ENCODE assay signal across 21 cellular contexts in the genomic region with DNA sequence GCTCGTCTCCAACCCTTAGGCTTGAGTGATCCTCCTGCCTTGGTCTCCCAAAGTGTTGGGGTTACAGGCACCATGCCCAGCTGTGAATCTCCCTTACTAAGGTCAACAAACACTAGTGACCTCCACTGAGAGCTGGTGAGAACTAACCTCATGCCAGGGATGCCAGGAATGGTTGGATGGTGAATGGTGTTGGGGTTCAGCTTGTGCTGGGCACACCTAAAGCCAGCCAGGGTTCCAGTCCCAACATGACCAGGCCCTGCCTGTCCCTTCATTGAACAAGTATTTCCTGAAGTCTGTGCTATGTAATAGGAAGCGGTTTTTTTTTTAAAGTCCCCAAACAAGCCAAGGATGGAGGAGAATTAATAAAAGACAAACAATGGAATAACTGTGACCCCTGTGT. TPM values are rescaled to one million over a fixed set of nuclear protein-coding genes. Genes with fewer than 3 reads are reported as not detected.
DNase-seq lines count a peak whose midpoint lies in the region; ATAC-seq and TF ChIP-seq lines count a peak whose summit lies in the region.
"Had no signal": no experiment of that assay in that cellular context is flagged by ENCODE, and none has a peak within 500 bp of the region (broad histone marks: within the 10 kb centered on the region; RNA-seq: fewer than 3 reads in every experiment).

No MANE protein-coding gene starts in this region.

- no peak overlapping the region for H2BK120ac ChIP-seq in IMR-90 (ENCODE audit: low read depth, low read length)

- dilution Hi-C loops in IMR-90 (cut with HindIII; ENCODE audit: low sequenced_read_pairs, unreplicated experiment), result no loop called here

- no peak for TF ChIP-seq POLR2A in IMR-90 (IDR thresholded peaks at IDR 0.05; ENCODE audit: low read depth, low read length)

- H3K14ac ChIP-seq in IMR-90 (replicated peaks; ENCODE audit: low read depth, low read length), result peak overlapping the region; percentile 25; the same call in 1 of the 2 replicates

- H3K4me3 ChIP-seq in CD4-positive, CD25-positive, alpha-beta regulatory T cell (ENCODE audit: low read depth, low read length), result no peak overlapping the region
- H3K4me3 ChIP-seq in IMR-90 (ENCODE audit: insufficient read depth, low read depth, low read length) (no peak overlapping the region), colonic mucosa (no peak overlapping the region), muscle layer of duodenum (ENCODE audit: low read depth in 1 of 2, low read length in 2 of 2) (no peak overlapping the region), PC-3 (ENCODE audit: low read length) (no peak overlapping the region)
- H3K4me3 ChIP-seq: HAP-1, skin epidermis had no signal

- H2AFZ ChIP-seq in IMR-90 (replicated peaks; ENCODE audit: low read length, poor library complexity) (peak overlapping the region; percentile 69), PC-3 (ENCODE audit: low read length) (no peak overlapping the region)

- no peak overlapping the region for H4K5ac ChIP-seq in IMR-90 (ENCODE audit: low read depth, low read length)

- CTCF ChIA-PET in IMR-90 (lab: Yijun Ruan, JAX) (interaction anchor here (0.7 to 0.9 kb wide), 2 partner anchors 11 to 31 kb away, joined by 4 to 7 read pairs; no protein-coding TSS in a partner anchor), PC-3 (lab: Charles Lee) (no interaction called here)

- no peaks in the 10 kb centered on the region for H3K36me3 Mint-ChIP-seq in CD4-positive, CD25-positive, alpha-beta regulatory T cell
- H3K36me3 Mint-ChIP-seq: WTC11 had no signal

- H3K56ac ChIP-seq in IMR-90 (ENCODE audit: extremely low read depth, insufficient read depth, low read length), result no peak overlapping the region

- H3K9me2 ChIP-seq in PC-3 (replicated peaks; ENCODE audit: low read length), result no peaks in the 10 kb centered on the region

- no peaks in the 10 kb centered on the region for H3K79me2 ChIP-seq in PC-3 (ENCODE audit: low read length)

- no peak overlapping the region for H2BK15ac ChIP-seq in IMR-90 (ENCODE audit: low read depth, low read length)

- H3K9ac ChIP-seq in IMR-90 (ENCODE audit: low read depth, low read length) (no peak overlapping the region), colonic mucosa (ENCODE audit: low read depth in 2 of 2, low read length in 2 of 2) (no peak overlapping the region), PC-3 (ENCODE audit: low read length) (no peak overlapping the region)

- no peak overlapping the region for H3K27ac ChIP-seq in CD4-positive, CD25-positive, alpha-beta regulatory T cell (ENCODE audit: insufficient read depth, low read length, poor library complexity, severe bottlenecking)
- H3K27ac ChIP-seq in IMR-90 (ENCODE audit: insufficient read depth, low read length) (no peak overlapping the region), colonic mucosa (peak overlapping the region; percentile 88), muscle layer of duodenum (ENCODE audit: low read length) (peak overlapping the region; percentile 40), PC-3 (ENCODE audit: low read length) (no peak overlapping the region)
- H3K27ac ChIP-seq: brain microvascular endothelial cell, skin epidermis had no signal

- in situ Hi-C loops in IMR-90 (cut with MboI; ENCODE audit: low sequenced_read_pairs), result no loop called here

- no peak for DNase-seq in CD4-positive, CD25-positive, alpha-beta regulatory T cell
- DNase-seq in IMR-90, result peak; percentile 14
- DNase-seq in colonic mucosa, result no peak
- no peak for DNase-seq in PC-3
- DNase-seq in HuH-7 (ENCODE audit: low spot score), result no peak
- no peak for DNase-seq in Kasumi-1 (lab: John Stamatoyannopoulos, UW)
- DNase-seq: activated naive CD4-positive, alpha-beta T cell treated with Interleukin-2 at 50 U/mL for 16 hours; brain microvascular endothelial cell; DMS153; effector memory CD8-positive, alpha-beta T cell; midbrain; NCI-H187; NCI-H526; stimulated activated naive CD4-positive, alpha-beta T cell treated with Interleukin-2 at 50 U/mL for 16 hours had no signal

- H4K8ac ChIP-seq in IMR-90 (ENCODE audit: low read depth in 2 of 2, low read length in 2 of 2), result peak overlapping the region in 1 of 2 experiments; percentile 60; a peak in 1 of 4 replicates

- peak overlapping the region; percentile 61 to 96 (median 79) for H3K27ac Mint-ChIP-seq in CD4-positive, CD25-positive, alpha-beta regulatory T cell
- H3K27ac Mint-ChIP-seq: B cell, WTC11 had no signal

- WGBS in IMR-90 (ENCODE audit: extremely low coverage in 2 of 2, insufficient read length in 1 of 2), 2 experiments, result no CpG with 5 or more reads among the region's 2 CpGs

- H2AK5ac ChIP-seq in IMR-90 (ENCODE audit: low read depth, low read length), result peak overlapping the region; percentile 51

- no peak overlapping the region for H2BK20ac ChIP-seq in IMR-90 (ENCODE audit: low read depth, low read length)

- no peak overlapping the region for H2AK9ac ChIP-seq in IMR-90 (replicated peaks; ENCODE audit: low read depth, low read length, poor library complexity)

- no peak overlapping the region for H4K91ac ChIP-seq in IMR-90 (ENCODE audit: insufficient read depth, low read depth, low read length)

- peaks cover 6% of the 10 kb centered on the region for H3K27me3 Mint-ChIP-seq in CD4-positive, CD25-positive, alpha-beta regulatory T cell
- H3K27me3 Mint-ChIP-seq: B cell; effector memory CD8-positive, alpha-beta T cell had no signal

- H3K9me1 ChIP-seq in IMR-90 (ENCODE audit: insufficient read depth, low read length), result peaks cover 2% of the 10 kb centered on the region

- peak overlapping the region; percentile 45 for H3K4ac ChIP-seq in IMR-90 (ENCODE audit: low read depth, low read length)

- no peaks in the 10 kb centered on the region for H3K9me3 Mint-ChIP-seq in CD4-positive, CD25-positive, alpha-beta regulatory T cell
- H3K9me3 Mint-ChIP-seq: effector memory CD8-positive, alpha-beta T cell; WTC11 had no signal

- no peak for TF ChIP-seq RAD21 in IMR-90 (IDR thresholded peaks at IDR 0.05; ENCODE audit: low read length)

- H3K9me3 ChIP-seq in CD4-positive, CD25-positive, alpha-beta regulatory T cell (ENCODE audit: control insufficient read depth in 2 of 2, low read length in 2 of 2), result no peaks in the 10 kb centered on the region
- no peaks in the 10 kb centered on the region for H3K9me3 ChIP-seq in IMR-90 (ENCODE audit: control insufficient read depth, insufficient read depth, low read length)
- H3K9me3 ChIP-seq in colonic mucosa, result no peaks in the 10 kb centered on the region
- no peaks in the 10 kb centered on the region for H3K9me3 ChIP-seq in muscle layer of duodenum (ENCODE audit: control insufficient read depth in 1 of 2, low read length in 2 of 2)
- H3K9me3 ChIP-seq in PC-3 (ENCODE audit: low read length), result no peaks in the 10 kb centered on the region
- H3K9me3 ChIP-seq: HAP-1 had no signal

- peaks cover 0 to 57% (median 20%) of the 10 kb centered on the region in 4 donors for H3K4me1 Mint-ChIP-seq in CD4-positive, CD25-positive, alpha-beta regulatory T cell

- H3K4me3 Mint-ChIP-seq in CD4-positive, CD25-positive, alpha-beta regulatory T cell, result peak overlapping the region in 2 of 4 donors; percentile 32 to 77
- H3K4me3 Mint-ChIP-seq: B cell; effector memory CD8-positive, alpha-beta T cell; WTC11 had no signal

- intact Hi-C loops in IMR-90 (cut with micrococcal nuclease) (no loop called here), colonic mucosa (cut with DNase I) (no loop called here), PC-3 (cut with micrococcal nuclease) (no loop called here)

- no peak overlapping the region for H2BK5ac ChIP-seq in IMR-90 (ENCODE audit: low read depth, low read length, poor library complexity, severe bottlenecking)

- no peak for TF ChIP-seq CTCF in IMR-90 (conservative IDR thresholded peaks at IDR 0.05; ENCODE audit: low read depth, low read length)
- TF ChIP-seq CTCF in colonic mucosa (IDR thresholded peaks at IDR 0.05), result no peak
- TF ChIP-seq CTCF in PC-3 (conservative IDR thresholded peaks at IDR 0.05; ENCODE audit: low read depth, low read length), result no peak

- H3K4me2 ChIP-seq in IMR-90 (ENCODE audit: low read depth, low read length), result no peak overlapping the region
- H3K4me2 ChIP-seq in PC-3 (ENCODE audit: low read length), result no peak overlapping the region

- no peaks in the 10 kb centered on the region for H3K79me1 ChIP-seq in IMR-90 (ENCODE audit: low read depth in 1 of 2, low read length in 2 of 2)

- BruUV-seq in IMR-90 (replicated peaks; lab: Mats Ljungman, UMichigan) (no TSS peak), PC-3 (replicated peaks; lab: Mats Ljungman, UMichigan) (no TSS peak)

- H4K20me1 ChIP-seq in IMR-90 (ENCODE audit: insufficient read depth, low read length) (no peaks in the 10 kb centered on the region), PC-3 (ENCODE audit: low read length) (no peaks in the 10 kb centered on the region)

- no peak for ATAC-seq in CD4-positive, CD25-positive, alpha-beta regulatory T cell (ENCODE audit: low read depth in 2 of 2)
- peak; percentile 27 for ATAC-seq in IMR-90 (ENCODE audit: low read depth)
- no peak for ATAC-seq in PC-3
- ATAC-seq in GM21717 (IDR thresholded peaks at IDR 0.05; ENCODE audit: unreplicated experiment), result no peak
- ATAC-seq: effector memory CD8-positive, alpha-beta T cell; Panc1; WTC11 had no signal

- no peaks in the 10 kb centered on the region for H3K36me3 ChIP-seq in CD4-positive, CD25-positive, alpha-beta regulatory T cell (ENCODE audit: control insufficient read depth, insufficient read depth, low read length)
- no peaks in the 10 kb centered on the region for H3K36me3 ChIP-seq in IMR-90 (ENCODE audit: control insufficient read depth, insufficient read depth, low read length)
- H3K36me3 ChIP-seq in colonic mucosa, result no peaks in the 10 kb centered on the region
- H3K36me3 ChIP-seq in muscle layer of duodenum (ENCODE audit: control insufficient read depth in 1 of 2, insufficient read depth in 2 of 2, low read length in 2 of 2), result no peaks in the 10 kb centered on the region
- H3K36me3 ChIP-seq in PC-3 (ENCODE audit: low read depth, low read length), result no peaks in the 10 kb centered on the region
- H3K36me3 ChIP-seq: brain microvascular endothelial cell, HAP-1 had no signal

- H3F3A ChIP-seq in PC-3 (ENCODE audit: low read length, unreplicated experiment), result no peaks in the 10 kb centered on the region

- H3K4me1 ChIP-seq in CD4-positive, CD25-positive, alpha-beta regulatory T cell (ENCODE audit: control insufficient read depth, insufficient read depth, low read length, poor library complexity, severe bottlenecking), result peaks cover 38% of the 10 kb centered on the region
- H3K4me1 ChIP-seq in IMR-90 (ENCODE audit: control insufficient read depth, insufficient read depth, low read length) (peaks cover 8% of the 10 kb centered on the region), colonic mucosa (peaks cover 39% of the 10 kb centered on the region), muscle layer of duodenum (ENCODE audit: control insufficient read depth in 1 of 2, insufficient read depth in 2 of 2, low read length in 2 of 2) (peaks cover 19 to 39% of the 10 kb centered on the region in 2 donors), PC-3 (ENCODE audit: insufficient read depth, low read length) (peaks cover 13% of the 10 kb centered on the region)
- H3K4me1 ChIP-seq: HAP-1 had no signal

- POLR2A ChIA-PET in IMR-90 (lab: Charles Lee; ENCODE audit: unreplicated experiment), result no interaction called here
- POLR2A ChIA-PET in PC-3 (lab: Charles Lee; ENCODE audit: unreplicated experiment), result no interaction called here

- no peak overlapping the region; the same call in 1 of the 2 replicates for H3K18ac ChIP-seq in IMR-90 (ENCODE audit: low read depth, low read length)

- no peaks in the 10 kb centered on the region for H3K27me3 ChIP-seq in CD4-positive, CD25-positive, alpha-beta regulatory T cell (ENCODE audit: control insufficient read depth, insufficient read depth, low read length)
- no peaks in the 10 kb centered on the region for H3K27me3 ChIP-seq in IMR-90 (ENCODE audit: control insufficient read depth, insufficient read depth, low read length)
- H3K27me3 ChIP-seq in colonic mucosa, result no peaks in the 10 kb centered on the region
- no peaks in the 10 kb centered on the region for H3K27me3 ChIP-seq in muscle layer of duodenum (ENCODE audit: low read depth, low read length)
- H3K27me3 ChIP-seq in PC-3 (ENCODE audit: low read length), result no peaks in the 10 kb centered on the region
- H3K27me3 ChIP-seq: brain microvascular endothelial cell had no signal

- 0 out of 2 replicates have a peak overlapping the region, but pooled peaks have one; percentile 7 for H3K23ac ChIP-seq in IMR-90 (ENCODE audit: low read depth, low read length)

RNA-seq across cellular contexts. Expression of a gene that starts 56.0 kb away (rescaled TPM):
- 254 TPM for total RNA-seq in CD4-positive, CD25-positive, alpha-beta regulatory T cell
- 10 to 100 TPM; 30.7 to 60.7 (median 36.3) TPM for polyA plus RNA-seq in CD4-positive, CD25-positive, alpha-beta regulatory T cell
- total RNA-seq in IMR-90 (2012; rRNA removed) (4.3 and 6.1 TPM in 2 replicates), colonic mucosa (100 to 1,000 TPM; 116 to 169 TPM), PC-3 (2014; rRNA removed) (28.7 and 39.3 TPM in 2 replicates)
- 9.0 and 9.2 TPM in 2 replicates for polyA plus RNA-seq in IMR-90 (2012; rRNA removed)
- polyA plus RNA-seq in IMR-90 (2012; cell fraction: cytosol; rRNA removed), result 8.7 and 11.5 TPM in 2 replicates
- polyA plus RNA-seq in IMR-90 (2012; cell fraction: nucleus; rRNA removed; ENCODE audit: low replicate concordance), result 10.3 and 26.9 TPM in 2 replicates

Comparison
In these comparisons a context has a peak if more than half of its experiments do, and no peak if none do; other contexts are left out.
1. H3K27ac ChIP-seq: peak in colonic mucosa (single experiment) and muscle layer of duodenum (single experiment); none in CD4-positive, CD25-positive, alpha-beta regulatory T cell (single experiment), IMR-90 (single experiment) and PC-3 (single experiment).